1 cellular context compared by ENCODE assay signal in the genomic region with DNA sequence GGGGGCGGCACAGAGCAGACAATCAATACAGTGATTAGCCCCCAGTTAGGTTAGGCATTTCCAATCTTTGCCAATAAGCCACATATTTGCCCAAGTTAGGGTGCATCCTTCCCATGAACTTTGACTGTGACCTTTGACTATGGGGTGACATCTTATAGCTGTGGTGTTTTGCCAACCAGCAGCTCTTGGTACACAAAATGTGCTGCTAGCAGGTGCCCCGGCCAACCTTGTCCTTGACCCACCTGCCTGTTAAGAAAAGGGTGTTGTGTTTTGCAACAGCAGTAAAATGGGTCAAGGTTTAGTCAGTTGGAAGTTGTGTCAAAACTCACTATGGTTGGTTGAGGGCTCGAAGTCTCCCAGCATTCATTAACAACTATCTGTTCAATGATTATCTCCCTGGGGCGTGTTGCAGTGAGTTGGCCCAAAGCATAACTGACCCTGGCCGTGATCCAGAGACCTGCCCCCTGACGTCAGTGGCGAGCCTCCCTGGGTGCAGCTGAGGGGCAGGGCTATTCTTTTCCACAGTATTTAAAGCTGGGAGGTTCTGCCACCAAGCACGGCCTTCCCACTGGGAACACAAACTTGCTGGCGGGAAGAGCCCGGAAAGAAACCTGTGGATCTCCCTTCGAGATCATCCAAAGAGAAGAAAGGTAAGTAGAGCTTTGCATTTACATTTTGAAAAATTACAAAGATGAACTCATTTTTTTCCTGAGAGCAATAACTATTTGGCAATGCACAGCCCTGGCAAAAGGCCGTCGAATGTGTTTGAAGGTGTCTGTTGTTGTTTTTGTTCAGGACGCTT.
TF ChIP-seq lines count a peak whose summit lies in the region.

Gene PCK1, plus strand, starts transcription at position 557 of the 802 bp plus-strand sequence. CDS start 302 bp downstream, outside the sequence.

TF ChIP-seq in K562, 482 proteins besides CTCF, POLR2A, EP300 and RAD21 (continued from another document and continues in another):
- TF ChIP-seq, protein P1, sequence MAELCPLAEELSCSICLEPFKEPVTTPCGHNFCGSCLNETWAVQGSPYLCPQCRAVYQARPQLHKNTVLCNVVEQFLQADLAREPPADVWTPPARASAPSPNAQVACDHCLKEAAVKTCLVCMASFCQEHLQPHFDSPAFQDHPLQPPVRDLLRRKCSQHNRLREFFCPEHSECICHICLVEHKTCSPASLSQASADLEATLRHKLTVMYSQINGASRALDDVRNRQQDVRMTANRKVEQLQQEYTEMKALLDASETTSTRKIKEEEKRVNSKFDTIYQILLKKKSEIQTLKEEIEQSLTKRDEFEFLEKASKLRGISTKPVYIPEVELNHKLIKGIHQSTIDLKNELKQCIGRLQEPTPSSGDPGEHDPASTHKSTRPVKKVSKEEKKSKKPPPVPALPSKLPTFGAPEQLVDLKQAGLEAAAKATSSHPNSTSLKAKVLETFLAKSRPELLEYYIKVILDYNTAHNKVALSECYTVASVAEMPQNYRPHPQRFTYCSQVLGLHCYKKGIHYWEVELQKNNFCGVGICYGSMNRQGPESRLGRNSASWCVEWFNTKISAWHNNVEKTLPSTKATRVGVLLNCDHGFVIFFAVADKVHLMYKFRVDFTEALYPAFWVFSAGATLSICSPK (IDR thresholded peaks at IDR 0.05; ENCODE audit: borderline replicate concordance), result 0 out of 2 replicates have a peak, but pooled peaks have one; percentile 25
- no peak for TF ChIP-seq RAD51 (IDR thresholded peaks at IDR 0.05; ENCODE audit: borderline replicate concordance, low read depth)
- TF ChIP-seq, protein P2, sequence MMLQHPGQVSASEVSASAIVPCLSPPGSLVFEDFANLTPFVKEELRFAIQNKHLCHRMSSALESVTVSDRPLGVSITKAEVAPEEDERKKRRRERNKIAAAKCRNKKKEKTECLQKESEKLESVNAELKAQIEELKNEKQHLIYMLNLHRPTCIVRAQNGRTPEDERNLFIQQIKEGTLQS (IDR thresholded peaks at IDR 0.05), result peak; percentile 53; the same call in 1 of the 2 replicates
- TF ChIP-seq, protein P2 (CRISPR knock-in tag; conservative IDR thresholded peaks at IDR 0.05), result peak; percentile 79
- TF ChIP-seq, protein P3, sequence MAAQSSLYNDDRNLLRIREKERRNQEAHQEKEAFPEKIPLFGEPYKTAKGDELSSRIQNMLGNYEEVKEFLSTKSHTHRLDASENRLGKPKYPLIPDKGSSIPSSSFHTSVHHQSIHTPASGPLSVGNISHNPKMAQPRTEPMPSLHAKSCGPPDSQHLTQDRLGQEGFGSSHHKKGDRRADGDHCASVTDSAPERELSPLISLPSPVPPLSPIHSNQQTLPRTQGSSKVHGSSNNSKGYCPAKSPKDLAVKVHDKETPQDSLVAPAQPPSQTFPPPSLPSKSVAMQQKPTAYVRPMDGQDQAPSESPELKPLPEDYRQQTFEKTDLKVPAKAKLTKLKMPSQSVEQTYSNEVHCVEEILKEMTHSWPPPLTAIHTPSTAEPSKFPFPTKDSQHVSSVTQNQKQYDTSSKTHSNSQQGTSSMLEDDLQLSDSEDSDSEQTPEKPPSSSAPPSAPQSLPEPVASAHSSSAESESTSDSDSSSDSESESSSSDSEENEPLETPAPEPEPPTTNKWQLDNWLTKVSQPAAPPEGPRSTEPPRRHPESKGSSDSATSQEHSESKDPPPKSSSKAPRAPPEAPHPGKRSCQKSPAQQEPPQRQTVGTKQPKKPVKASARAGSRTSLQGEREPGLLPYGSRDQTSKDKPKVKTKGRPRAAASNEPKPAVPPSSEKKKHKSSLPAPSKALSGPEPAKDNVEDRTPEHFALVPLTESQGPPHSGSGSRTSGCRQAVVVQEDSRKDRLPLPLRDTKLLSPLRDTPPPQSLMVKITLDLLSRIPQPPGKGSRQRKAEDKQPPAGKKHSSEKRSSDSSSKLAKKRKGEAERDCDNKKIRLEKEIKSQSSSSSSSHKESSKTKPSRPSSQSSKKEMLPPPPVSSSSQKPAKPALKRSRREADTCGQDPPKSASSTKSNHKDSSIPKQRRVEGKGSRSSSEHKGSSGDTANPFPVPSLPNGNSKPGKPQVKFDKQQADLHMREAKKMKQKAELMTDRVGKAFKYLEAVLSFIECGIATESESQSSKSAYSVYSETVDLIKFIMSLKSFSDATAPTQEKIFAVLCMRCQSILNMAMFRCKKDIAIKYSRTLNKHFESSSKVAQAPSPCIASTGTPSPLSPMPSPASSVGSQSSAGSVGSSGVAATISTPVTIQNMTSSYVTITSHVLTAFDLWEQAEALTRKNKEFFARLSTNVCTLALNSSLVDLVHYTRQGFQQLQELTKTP (IDR thresholded peaks at IDR 0.05; ENCODE audit: low read depth in 1 of 2, partially characterized antibody in 2 of 2), result peak in 1 of 2 experiments; percentile 35
- TF ChIP-seq RNF2 (IDR thresholded peaks at IDR 0.05), result peak; percentile 42; the same call in 1 of the 2 replicates
- no peak for TF ChIP-seq HNRNPUL1 (IDR thresholded peaks at IDR 0.05; ENCODE audit: low read length)
- no peak for TF ChIP-seq ZFP30 (CRISPR knock-in tag; IDR thresholded peaks at IDR 0.05; ENCODE audit: borderline replicate concordance)
- no peak for TF ChIP-seq GMEB1 (CRISPR knock-in tag; IDR thresholded peaks at IDR 0.05)
- TF ChIP-seq BCOR (IDR thresholded peaks at IDR 0.05), result 0 out of 2 replicates have a peak, but pooled peaks have one; percentile 1
- TF ChIP-seq STAT5B (CRISPR knock-in tag; IDR thresholded peaks at IDR 0.05), result no peak
- TF ChIP-seq STAT5A (IDR thresholded peaks at IDR 0.05; ENCODE audit: borderline replicate concordance, low read length), result no peak; the same call in 1 of the 2 replicates
- peak in 1 of 2 experiments; percentile 85; a peak in 2 of 4 replicates for TF ChIP-seq ZNF639 (CRISPR knock-in tag; conservative IDR thresholded peaks at IDR 0.05 in 1 of 2, IDR thresholded peaks at IDR 0.05 in 1 of 2)
- TF ChIP-seq, protein P4, sequence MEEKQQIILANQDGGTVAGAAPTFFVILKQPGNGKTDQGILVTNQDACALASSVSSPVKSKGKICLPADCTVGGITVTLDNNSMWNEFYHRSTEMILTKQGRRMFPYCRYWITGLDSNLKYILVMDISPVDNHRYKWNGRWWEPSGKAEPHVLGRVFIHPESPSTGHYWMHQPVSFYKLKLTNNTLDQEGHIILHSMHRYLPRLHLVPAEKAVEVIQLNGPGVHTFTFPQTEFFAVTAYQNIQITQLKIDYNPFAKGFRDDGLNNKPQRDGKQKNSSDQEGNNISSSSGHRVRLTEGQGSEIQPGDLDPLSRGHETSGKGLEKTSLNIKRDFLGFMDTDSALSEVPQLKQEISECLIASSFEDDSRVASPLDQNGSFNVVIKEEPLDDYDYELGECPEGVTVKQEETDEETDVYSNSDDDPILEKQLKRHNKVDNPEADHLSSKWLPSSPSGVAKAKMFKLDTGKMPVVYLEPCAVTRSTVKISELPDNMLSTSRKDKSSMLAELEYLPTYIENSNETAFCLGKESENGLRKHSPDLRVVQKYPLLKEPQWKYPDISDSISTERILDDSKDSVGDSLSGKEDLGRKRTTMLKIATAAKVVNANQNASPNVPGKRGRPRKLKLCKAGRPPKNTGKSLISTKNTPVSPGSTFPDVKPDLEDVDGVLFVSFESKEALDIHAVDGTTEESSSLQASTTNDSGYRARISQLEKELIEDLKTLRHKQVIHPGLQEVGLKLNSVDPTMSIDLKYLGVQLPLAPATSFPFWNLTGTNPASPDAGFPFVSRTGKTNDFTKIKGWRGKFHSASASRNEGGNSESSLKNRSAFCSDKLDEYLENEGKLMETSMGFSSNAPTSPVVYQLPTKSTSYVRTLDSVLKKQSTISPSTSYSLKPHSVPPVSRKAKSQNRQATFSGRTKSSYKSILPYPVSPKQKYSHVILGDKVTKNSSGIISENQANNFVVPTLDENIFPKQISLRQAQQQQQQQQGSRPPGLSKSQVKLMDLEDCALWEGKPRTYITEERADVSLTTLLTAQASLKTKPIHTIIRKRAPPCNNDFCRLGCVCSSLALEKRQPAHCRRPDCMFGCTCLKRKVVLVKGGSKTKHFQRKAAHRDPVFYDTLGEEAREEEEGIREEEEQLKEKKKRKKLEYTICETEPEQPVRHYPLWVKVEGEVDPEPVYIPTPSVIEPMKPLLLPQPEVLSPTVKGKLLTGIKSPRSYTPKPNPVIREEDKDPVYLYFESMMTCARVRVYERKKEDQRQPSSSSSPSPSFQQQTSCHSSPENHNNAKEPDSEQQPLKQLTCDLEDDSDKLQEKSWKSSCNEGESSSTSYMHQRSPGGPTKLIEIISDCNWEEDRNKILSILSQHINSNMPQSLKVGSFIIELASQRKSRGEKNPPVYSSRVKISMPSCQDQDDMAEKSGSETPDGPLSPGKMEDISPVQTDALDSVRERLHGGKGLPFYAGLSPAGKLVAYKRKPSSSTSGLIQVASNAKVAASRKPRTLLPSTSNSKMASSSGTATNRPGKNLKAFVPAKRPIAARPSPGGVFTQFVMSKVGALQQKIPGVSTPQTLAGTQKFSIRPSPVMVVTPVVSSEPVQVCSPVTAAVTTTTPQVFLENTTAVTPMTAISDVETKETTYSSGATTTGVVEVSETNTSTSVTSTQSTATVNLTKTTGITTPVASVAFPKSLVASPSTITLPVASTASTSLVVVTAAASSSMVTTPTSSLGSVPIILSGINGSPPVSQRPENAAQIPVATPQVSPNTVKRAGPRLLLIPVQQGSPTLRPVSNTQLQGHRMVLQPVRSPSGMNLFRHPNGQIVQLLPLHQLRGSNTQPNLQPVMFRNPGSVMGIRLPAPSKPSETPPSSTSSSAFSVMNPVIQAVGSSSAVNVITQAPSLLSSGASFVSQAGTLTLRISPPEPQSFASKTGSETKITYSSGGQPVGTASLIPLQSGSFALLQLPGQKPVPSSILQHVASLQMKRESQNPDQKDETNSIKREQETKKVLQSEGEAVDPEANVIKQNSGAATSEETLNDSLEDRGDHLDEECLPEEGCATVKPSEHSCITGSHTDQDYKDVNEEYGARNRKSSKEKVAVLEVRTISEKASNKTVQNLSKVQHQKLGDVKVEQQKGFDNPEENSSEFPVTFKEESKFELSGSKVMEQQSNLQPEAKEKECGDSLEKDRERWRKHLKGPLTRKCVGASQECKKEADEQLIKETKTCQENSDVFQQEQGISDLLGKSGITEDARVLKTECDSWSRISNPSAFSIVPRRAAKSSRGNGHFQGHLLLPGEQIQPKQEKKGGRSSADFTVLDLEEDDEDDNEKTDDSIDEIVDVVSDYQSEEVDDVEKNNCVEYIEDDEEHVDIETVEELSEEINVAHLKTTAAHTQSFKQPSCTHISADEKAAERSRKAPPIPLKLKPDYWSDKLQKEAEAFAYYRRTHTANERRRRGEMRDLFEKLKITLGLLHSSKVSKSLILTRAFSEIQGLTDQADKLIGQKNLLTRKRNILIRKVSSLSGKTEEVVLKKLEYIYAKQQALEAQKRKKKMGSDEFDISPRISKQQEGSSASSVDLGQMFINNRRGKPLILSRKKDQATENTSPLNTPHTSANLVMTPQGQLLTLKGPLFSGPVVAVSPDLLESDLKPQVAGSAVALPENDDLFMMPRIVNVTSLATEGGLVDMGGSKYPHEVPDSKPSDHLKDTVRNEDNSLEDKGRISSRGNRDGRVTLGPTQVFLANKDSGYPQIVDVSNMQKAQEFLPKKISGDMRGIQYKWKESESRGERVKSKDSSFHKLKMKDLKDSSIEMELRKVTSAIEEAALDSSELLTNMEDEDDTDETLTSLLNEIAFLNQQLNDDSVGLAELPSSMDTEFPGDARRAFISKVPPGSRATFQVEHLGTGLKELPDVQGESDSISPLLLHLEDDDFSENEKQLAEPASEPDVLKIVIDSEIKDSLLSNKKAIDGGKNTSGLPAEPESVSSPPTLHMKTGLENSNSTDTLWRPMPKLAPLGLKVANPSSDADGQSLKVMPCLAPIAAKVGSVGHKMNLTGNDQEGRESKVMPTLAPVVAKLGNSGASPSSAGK (IDR thresholded peaks at IDR 0.05), result peak; percentile 59
- TF ChIP-seq, protein P5, sequence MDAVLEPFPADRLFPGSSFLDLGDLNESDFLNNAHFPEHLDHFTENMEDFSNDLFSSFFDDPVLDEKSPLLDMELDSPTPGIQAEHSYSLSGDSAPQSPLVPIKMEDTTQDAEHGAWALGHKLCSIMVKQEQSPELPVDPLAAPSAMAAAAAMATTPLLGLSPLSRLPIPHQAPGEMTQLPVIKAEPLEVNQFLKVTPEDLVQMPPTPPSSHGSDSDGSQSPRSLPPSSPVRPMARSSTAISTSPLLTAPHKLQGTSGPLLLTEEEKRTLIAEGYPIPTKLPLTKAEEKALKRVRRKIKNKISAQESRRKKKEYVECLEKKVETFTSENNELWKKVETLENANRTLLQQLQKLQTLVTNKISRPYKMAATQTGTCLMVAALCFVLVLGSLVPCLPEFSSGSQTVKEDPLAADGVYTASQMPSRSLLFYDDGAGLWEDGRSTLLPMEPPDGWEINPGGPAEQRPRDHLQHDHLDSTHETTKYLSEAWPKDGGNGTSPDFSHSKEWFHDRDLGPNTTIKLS (IDR thresholded peaks at IDR 0.05; ENCODE audit: borderline replicate concordance, low read depth), result peak; percentile 72; the same call in 1 of the 2 replicates
- TF ChIP-seq SOX6 (IDR thresholded peaks at IDR 0.05), result peak; percentile 60; the same call in 1 of the 2 replicates
- TF ChIP-seq TFAM (CRISPR knock-in tag; conservative IDR thresholded peaks at IDR 0.05), result no peak
- TF ChIP-seq, protein P6, sequence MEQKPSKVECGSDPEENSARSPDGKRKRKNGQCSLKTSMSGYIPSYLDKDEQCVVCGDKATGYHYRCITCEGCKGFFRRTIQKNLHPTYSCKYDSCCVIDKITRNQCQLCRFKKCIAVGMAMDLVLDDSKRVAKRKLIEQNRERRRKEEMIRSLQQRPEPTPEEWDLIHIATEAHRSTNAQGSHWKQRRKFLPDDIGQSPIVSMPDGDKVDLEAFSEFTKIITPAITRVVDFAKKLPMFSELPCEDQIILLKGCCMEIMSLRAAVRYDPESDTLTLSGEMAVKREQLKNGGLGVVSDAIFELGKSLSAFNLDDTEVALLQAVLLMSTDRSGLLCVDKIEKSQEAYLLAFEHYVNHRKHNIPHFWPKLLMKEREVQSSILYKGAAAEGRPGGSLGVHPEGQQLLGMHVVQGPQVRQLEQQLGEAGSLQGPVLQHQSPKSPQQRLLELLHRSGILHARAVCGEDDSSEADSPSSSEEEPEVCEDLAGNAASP (IDR thresholded peaks at IDR 0.05), result no peak
- no peak for TF ChIP-seq ZNF668 (CRISPR knock-in tag; IDR thresholded peaks at IDR 0.05)
- TF ChIP-seq ZFPM2 (CRISPR knock-in tag; IDR thresholded peaks at IDR 0.05), result no peak
- TF ChIP-seq ZNF75A (CRISPR knock-in tag; IDR thresholded peaks at IDR 0.05), result no peak
- TF ChIP-seq ZNF347 (CRISPR knock-in tag; IDR thresholded peaks at IDR 0.05; ENCODE audit: low read depth), result no peak
